ENCODE assay signal across 3 cellular contexts in the genomic region with DNA sequence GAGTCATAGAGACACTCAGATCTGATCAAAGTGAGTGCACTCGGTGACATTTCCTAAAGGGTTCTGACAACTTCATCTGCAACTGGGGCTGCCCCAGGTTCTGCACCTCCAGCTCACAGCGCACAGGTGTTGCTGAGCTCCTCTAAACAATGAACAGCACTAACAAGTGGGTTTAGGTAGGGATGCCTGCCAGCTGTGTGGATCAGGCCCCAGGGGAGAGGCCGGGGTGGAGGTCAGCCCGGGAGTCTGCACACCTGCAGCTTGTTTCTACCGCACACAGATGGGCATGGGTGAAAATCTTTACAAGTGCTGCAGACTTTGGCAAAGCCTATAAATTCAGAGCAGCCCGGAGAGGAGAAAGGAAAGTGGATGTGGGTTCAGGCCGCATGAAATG.
TF ChIP-seq lines count a peak whose summit lies in the region.

No MANE protein-coding gene starts in this region.

TF ChIP-seq in HepG2, 621 proteins besides CTCF, POLR2A, EP300 and RAD21:
- no peak for TF ChIP-seq MAFG (CRISPR knock-in tag; IDR thresholded peaks at IDR 0.05)
- no peak for TF ChIP-seq SIN3B (IDR thresholded peaks at IDR 0.05; ENCODE audit: low read length)
- TF ChIP-seq ZFY (CRISPR knock-in tag; IDR thresholded peaks at IDR 0.05) = no peak
- TF ChIP-seq NCOA1 (CRISPR knock-in tag; IDR thresholded peaks at IDR 0.05) = no peak
- TF ChIP-seq EZH2 (conservative IDR thresholded peaks at IDR 0.05; ENCODE audit: low read depth, low read length) = no peak
- no peak for TF ChIP-seq ZNF414 (CRISPR knock-in tag; IDR thresholded peaks at IDR 0.05)
- TF ChIP-seq, protein P1, sequence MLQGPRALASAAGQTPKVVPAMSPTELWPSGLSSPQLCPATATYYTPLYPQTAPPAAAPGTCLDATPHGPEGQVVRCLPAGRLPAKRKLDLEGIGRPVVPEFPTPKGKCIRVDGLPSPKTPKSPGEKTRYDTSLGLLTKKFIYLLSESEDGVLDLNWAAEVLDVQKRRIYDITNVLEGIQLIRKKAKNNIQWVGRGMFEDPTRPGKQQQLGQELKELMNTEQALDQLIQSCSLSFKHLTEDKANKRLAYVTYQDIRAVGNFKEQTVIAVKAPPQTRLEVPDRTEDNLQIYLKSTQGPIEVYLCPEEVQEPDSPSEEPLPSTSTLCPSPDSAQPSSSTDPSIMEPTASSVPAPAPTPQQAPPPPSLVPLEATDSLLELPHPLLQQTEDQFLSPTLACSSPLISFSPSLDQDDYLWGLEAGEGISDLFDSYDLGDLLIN (CRISPR knock-in tag; IDR thresholded peaks at IDR 0.05; ENCODE audit: borderline replicate concordance) = no peak
- no peak for TF ChIP-seq RFX5 (IDR thresholded peaks at IDR 0.05; ENCODE audit: low read depth, low read length)
- no peak for TF ChIP-seq MIXL1 (CRISPR knock-in tag; IDR thresholded peaks at IDR 0.05)
- no peak for TF ChIP-seq SNAPC2 (CRISPR knock-in tag; IDR thresholded peaks at IDR 0.05)
- TF ChIP-seq ZFP82 (CRISPR knock-in tag; IDR thresholded peaks at IDR 0.05; ENCODE audit: borderline replicate concordance) = no peak
- no peak for TF ChIP-seq ZNF878 (CRISPR knock-in tag; IDR thresholded peaks at IDR 0.05)
- TF ChIP-seq ZNF749 (CRISPR knock-in tag; IDR thresholded peaks at IDR 0.05; ENCODE audit: borderline replicate concordance) = no peak
- no peak for TF ChIP-seq ZNF766 (CRISPR knock-in tag; IDR thresholded peaks at IDR 0.05; ENCODE audit: borderline replicate concordance)
TF ChIP-seq in HepG2: peak in this region for 0.

TF ChIP-seq in H1, 55 proteins besides CTCF, POLR2A, EP300 and RAD21:
- TF ChIP-seq CBX5 (IDR thresholded peaks at IDR 0.05; ENCODE audit: low read depth, low read length) (no peak), SUZ12 (IDR thresholded peaks at IDR 0.05; ENCODE audit: low read length) (no peak), HDAC6 (IDR thresholded peaks at IDR 0.05; ENCODE audit: low read depth, low read length) (no peak), SIN3A (conservative IDR thresholded peaks at IDR 0.05 in 1 of 2, IDR thresholded peaks at IDR 0.05 in 1 of 2; ENCODE audit: low read depth in 1 of 2, low read length in 2 of 2) (no peak), CTBP2 (IDR thresholded peaks at IDR 0.05; ENCODE audit: borderline replicate concordance, insufficient read depth, insufficient read length, low read length) (no peak), BCL11A (IDR thresholded peaks at IDR 0.05; ENCODE audit: low read depth in 2 of 2, low read length in 2 of 2) (no peak), ATF3 (IDR thresholded peaks at IDR 0.05; ENCODE audit: insufficient read depth, low read depth, low read length) (no peak), FOSL1 (IDR thresholded peaks at IDR 0.05; ENCODE audit: insufficient read depth, low read depth, low read length) (no peak), CREB1 (IDR thresholded peaks at IDR 0.05) (no peak), CHD2 (IDR thresholded peaks at IDR 0.05; ENCODE audit: low read length) (no peak), SIX5 (IDR thresholded peaks at IDR 0.05; ENCODE audit: low read depth, low read length) (no peak), KDM5A (IDR thresholded peaks at IDR 0.05; ENCODE audit: low read length) (no peak)

TF ChIP-seq in GM12891, 5 proteins besides CTCF, POLR2A, EP300 and RAD21:
- TF ChIP-seq PAX5 (IDR thresholded peaks at IDR 0.05; ENCODE audit: insufficient read depth, low read length, severe bottlenecking) (no peak), POLR2AphosphoS5 (IDR thresholded peaks at IDR 0.05; ENCODE audit: low read depth, low read length) (no peak), SPI1 (IDR thresholded peaks at IDR 0.05; ENCODE audit: low read depth, low read length) (no peak), POU2F2 (IDR thresholded peaks at IDR 0.05; ENCODE audit: low read depth, low read length) (no peak), TAF1 (IDR thresholded peaks at IDR 0.05; ENCODE audit: low read depth, low read length) (no peak)
